ENCODE assay signal across 1 cellular context in genomic region chr3:100335137-100335833, GRCh38.
TF ChIP-seq lines count a peak whose summit lies in the region.

No MANE protein-coding gene starts in this region.

TF ChIP-seq in SK-N-SH, 30 proteins besides CTCF, POLR2A, EP300 and RAD21 (continued from another document):
- TF ChIP-seq, protein P1, sequence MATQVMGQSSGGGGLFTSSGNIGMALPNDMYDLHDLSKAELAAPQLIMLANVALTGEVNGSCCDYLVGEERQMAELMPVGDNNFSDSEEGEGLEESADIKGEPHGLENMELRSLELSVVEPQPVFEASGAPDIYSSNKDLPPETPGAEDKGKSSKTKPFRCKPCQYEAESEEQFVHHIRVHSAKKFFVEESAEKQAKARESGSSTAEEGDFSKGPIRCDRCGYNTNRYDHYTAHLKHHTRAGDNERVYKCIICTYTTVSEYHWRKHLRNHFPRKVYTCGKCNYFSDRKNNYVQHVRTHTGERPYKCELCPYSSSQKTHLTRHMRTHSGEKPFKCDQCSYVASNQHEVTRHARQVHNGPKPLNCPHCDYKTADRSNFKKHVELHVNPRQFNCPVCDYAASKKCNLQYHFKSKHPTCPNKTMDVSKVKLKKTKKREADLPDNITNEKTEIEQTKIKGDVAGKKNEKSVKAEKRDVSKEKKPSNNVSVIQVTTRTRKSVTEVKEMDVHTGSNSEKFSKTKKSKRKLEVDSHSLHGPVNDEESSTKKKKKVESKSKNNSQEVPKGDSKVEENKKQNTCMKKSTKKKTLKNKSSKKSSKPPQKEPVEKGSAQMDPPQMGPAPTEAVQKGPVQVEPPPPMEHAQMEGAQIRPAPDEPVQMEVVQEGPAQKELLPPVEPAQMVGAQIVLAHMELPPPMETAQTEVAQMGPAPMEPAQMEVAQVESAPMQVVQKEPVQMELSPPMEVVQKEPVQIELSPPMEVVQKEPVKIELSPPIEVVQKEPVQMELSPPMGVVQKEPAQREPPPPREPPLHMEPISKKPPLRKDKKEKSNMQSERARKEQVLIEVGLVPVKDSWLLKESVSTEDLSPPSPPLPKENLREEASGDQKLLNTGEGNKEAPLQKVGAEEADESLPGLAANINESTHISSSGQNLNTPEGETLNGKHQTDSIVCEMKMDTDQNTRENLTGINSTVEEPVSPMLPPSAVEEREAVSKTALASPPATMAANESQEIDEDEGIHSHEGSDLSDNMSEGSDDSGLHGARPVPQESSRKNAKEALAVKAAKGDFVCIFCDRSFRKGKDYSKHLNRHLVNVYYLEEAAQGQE (IDR thresholded peaks at IDR 0.05; ENCODE audit: low read depth, low read length), result no peak
- TF ChIP-seq FOXM1 (IDR thresholded peaks at IDR 0.05; ENCODE audit: low read depth) (no peak), GABPA (IDR thresholded peaks at IDR 0.05; ENCODE audit: low read depth) (no peak), RXRA (IDR thresholded peaks at IDR 0.05; ENCODE audit: borderline replicate concordance, low read depth) (no peak), MAX (IDR thresholded peaks at IDR 0.05; ENCODE audit: low read depth) (no peak), USF1 (IDR thresholded peaks at IDR 0.05; ENCODE audit: borderline replicate concordance, low read depth) (no peak), SMC3 (IDR thresholded peaks at IDR 0.05; ENCODE audit: low read depth, low read length) (no peak), JUND (IDR thresholded peaks at IDR 0.05) (no peak)
